In the genomic region with DNA sequence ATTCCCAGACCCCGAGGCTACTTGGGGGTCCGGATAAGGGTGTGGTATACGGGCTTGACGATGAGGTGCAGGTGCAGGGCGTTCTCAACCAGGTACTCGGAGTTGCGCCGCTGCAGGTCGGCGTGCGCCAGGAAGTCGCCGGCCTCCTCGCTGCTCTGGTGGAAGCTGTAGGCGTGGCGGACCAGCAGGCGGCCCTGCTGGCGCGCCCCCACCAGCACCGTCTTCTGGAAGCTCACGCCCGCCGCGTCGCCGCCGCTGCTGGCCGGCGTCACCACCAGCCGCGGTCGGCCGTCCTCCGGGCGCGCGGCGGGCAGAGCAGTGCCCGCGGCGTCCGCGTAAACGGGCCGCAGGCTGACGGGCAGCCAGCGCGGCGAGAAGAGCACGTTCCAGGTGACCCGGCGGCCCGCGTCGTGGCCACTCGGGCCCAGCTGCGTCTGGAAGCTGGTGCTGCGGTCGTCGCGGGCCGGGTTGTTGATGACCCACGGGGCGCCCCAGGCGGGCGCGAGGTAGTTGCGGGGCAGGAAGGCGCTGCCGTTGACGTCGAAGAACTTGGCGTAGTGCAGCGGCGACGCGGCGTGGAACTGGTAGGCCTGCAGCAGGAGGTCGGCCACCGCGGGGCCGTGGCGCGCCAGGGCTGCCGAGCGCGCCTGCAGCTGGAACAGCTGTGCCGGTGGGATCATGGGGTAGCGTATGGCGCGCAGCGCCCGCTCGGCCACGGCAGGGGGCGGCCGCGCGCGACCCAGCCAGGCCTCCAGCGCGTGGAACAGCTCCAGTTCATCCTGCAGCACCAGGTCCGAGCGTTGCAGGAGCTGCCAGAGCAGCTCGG, we compare ENCODE assay signal across 1 cellular context.
A peak's percentile ranks its signal among the peaks of the same experiment; 100 is the strongest.
TF ChIP-seq lines count a peak whose summit lies in the region.

No MANE protein-coding gene starts in this region.

TF ChIP-seq in GM12878, 131 proteins besides CTCF, POLR2A, EP300 and RAD21:
- no peak for TF ChIP-seq CBX5 (IDR thresholded peaks at IDR 0.05; ENCODE audit: low read depth)
- TF ChIP-seq CREB1 (IDR thresholded peaks at IDR 0.05; ENCODE audit: low read depth), result no peak
- TF ChIP-seq SUZ12 (IDR thresholded peaks at IDR 0.05; ENCODE audit: unreplicated experiment), result peak; percentile 20
- TF ChIP-seq SIX5 (IDR thresholded peaks at IDR 0.05; ENCODE audit: low read depth, low read length, severe bottlenecking), result no peak
TF ChIP-seq in GM12878: peak in this region for 1.
